7 cellular contexts compared by ENCODE assay signal in genomic region chr11:36234825-36235224, GRCh38.
"Had no signal": no experiment of that assay in that cellular context is flagged by ENCODE, and none has a peak within 500 bp of the region (broad histone marks: within the 10 kb centered on the region; RNA-seq: fewer than 3 reads in every experiment).

No MANE protein-coding gene starts in this region.

- H2AFZ ChIP-seq: GM23338 had no signal

- H3K36me3 ChIP-seq: HAP-1 had no signal

- DNase-seq: H7, KBM-7 had no signal

- H3K4me3 ChIP-seq: GM23338, HAP-1 had no signal

- H3K9me3 ChIP-seq: HAP-1 had no signal

- H3K9ac ChIP-seq: KMS-11 had no signal

- H3K27ac ChIP-seq: HL-60, KMS-11 had no signal

- H3K4me2 ChIP-seq: GM23338, KMS-11 had no signal

- FAIRE-seq: HepG2 had no signal
